Comparison of ENCODE assay signal across 9 cellular contexts in genomic region chr7:24882989-24883631, GRCh38.
DNase-seq lines count a peak whose midpoint lies in the region; ATAC-seq and TF ChIP-seq lines count a peak whose summit lies in the region.
"Had no signal": no experiment of that assay in that cellular context is flagged by ENCODE, and none has a peak within 500 bp of the region (broad histone marks: within the 10 kb centered on the region; RNA-seq: fewer than 3 reads in every experiment).

No MANE protein-coding gene starts in this region.

- no peaks in the 10 kb centered on the region for H3K27me3 Mint-ChIP-seq in activated T-cell treated with anti-CD3 and anti-CD28 coated beads, Interleukin-2, amount 50 U/mL, for 4 hours (ENCODE audit: low read depth)

- DNase-seq in A172 (ENCODE audit: low spot score) (peak; percentile 70), GM04503 (ENCODE audit: low read depth) (peak; percentile 72), right cardiac atrium (peak; percentile 70 to 88 (median 78)), SIG-M5 treated with dmso at 0.1 percent for 504 hours (lab: John Stamatoyannopoulos, UW; ENCODE audit: unreplicated experiment) (no peak), WERI-Rb-1 (no peak)
- DNase-seq in activated T-cell treated with anti-CD3 and anti-CD28 coated beads, Interleukin-2, amount 50 U/mL, for 4 hours: no peak
- DNase-seq: pancreas had no signal

- peak overlapping the region; percentile 17 for H3K4me3 Mint-ChIP-seq in activated T-cell treated with anti-CD3 and anti-CD28 coated beads, Interleukin-2, amount 50 U/mL, for 4 hours

- peak; percentile 66 to 87 for ATAC-seq in activated T-cell treated with anti-CD3 and anti-CD28 coated beads, Interleukin-2, amount 50 U/mL, for 4 hours
- ATAC-seq in right cardiac atrium: peak; percentile 72 to 81
- no peak for ATAC-seq in GM18520 (IDR thresholded peaks at IDR 0.05; ENCODE audit: unreplicated experiment)
- ATAC-seq in HG03025 (IDR thresholded peaks at IDR 0.05; ENCODE audit: low FRiP score, unreplicated experiment): no peak

- H3K4me1 ChIP-seq in right cardiac atrium (ENCODE audit: control insufficient read depth, insufficient read depth, low read length): no peaks in the 10 kb centered on the region

- H3K4me1 Mint-ChIP-seq in activated T-cell treated with anti-CD3 and anti-CD28 coated beads, Interleukin-2, amount 50 U/mL, for 4 hours (ENCODE audit: low read depth): peaks cover 82% of the 10 kb centered on the region

- H3K4me3 ChIP-seq in right cardiac atrium (ENCODE audit: low read length) (no peak overlapping the region), WERI-Rb-1 (ENCODE audit: low read depth, low read length) (no peak overlapping the region)
- H3K4me3 ChIP-seq: pancreas had no signal

- H3K9me3 ChIP-seq in right cardiac atrium (ENCODE audit: control insufficient read depth, low read length) (no peaks in the 10 kb centered on the region), WERI-Rb-1 (ENCODE audit: severe bottlenecking) (no peaks in the 10 kb centered on the region)
- H3K9me3 ChIP-seq: pancreas had no signal

- H3K36me3 ChIP-seq in WERI-Rb-1: no peaks in the 10 kb centered on the region
- H3K36me3 ChIP-seq: pancreas had no signal

- H3K9me3 Mint-ChIP-seq in activated T-cell treated with anti-CD3 and anti-CD28 coated beads, Interleukin-2, amount 50 U/mL, for 4 hours: no peaks in the 10 kb centered on the region

- intact Hi-C loops in right cardiac atrium (cut with DNase I): no loop called here

- H3K36me3 Mint-ChIP-seq in activated T-cell treated with anti-CD3 and anti-CD28 coated beads, Interleukin-2, amount 50 U/mL, for 4 hours (ENCODE audit: insufficient read depth): peaks cover 34% of the 10 kb centered on the region

- H3K27ac ChIP-seq in right cardiac atrium (ENCODE audit: low read length) (no peak overlapping the region), WERI-Rb-1 (no peak overlapping the region)
- H3K27ac ChIP-seq: pancreas had no signal

- WGBS in right cardiac atrium: 30% methylated on average over 3 of the region's 3 CpGs

- TF ChIP-seq CTCF in WERI-Rb-1 (IDR thresholded peaks at IDR 0.05; ENCODE audit: low read depth, low read length): no peak

- no peaks in the 10 kb centered on the region for H3K27me3 ChIP-seq in right cardiac atrium (ENCODE audit: control insufficient read depth, insufficient read depth)
- H3K27me3 ChIP-seq in WERI-Rb-1 (ENCODE audit: insufficient read depth, low read depth, severe bottlenecking): no peaks in the 10 kb centered on the region
- H3K27me3 ChIP-seq: pancreas had no signal

Comparison
In these comparisons a context has a peak if more than half of its experiments do, and no peak if none do; other contexts are left out.
1. DNase-seq: peak in A172 (single experiment), GM04503 (single experiment) and right cardiac atrium (3 of 3); none in activated T-cell treated with anti-CD3 and anti-CD28 coated beads, Interleukin-2, amount 50 U/mL, for 4 hours (single experiment), SIG-M5 treated with dmso at 0.1 percent for 504 hours (single experiment) and WERI-Rb-1 (single experiment).
2. ATAC-seq: peak in activated T-cell treated with anti-CD3 and anti-CD28 coated beads, Interleukin-2, amount 50 U/mL, for 4 hours (2 of 2) and right cardiac atrium (2 of 2); none in GM18520 (single experiment) and HG03025 (single experiment).